ENCODE assay signal across 8 cellular contexts in genomic region chr11:727859-728748, GRCh38. TPM values are rescaled to one million over a fixed set of nuclear protein-coding genes. Genes with fewer than 3 reads are reported as not detected.
DNase-seq lines count a peak whose midpoint lies in the region; ATAC-seq and TF ChIP-seq lines count a peak whose summit lies in the region.

No MANE protein-coding gene starts in this region.

- peak overlapping the region; percentile 17; the same call in 1 of the 2 replicates for H2AK5ac ChIP-seq in IMR-90 (ENCODE audit: low read depth, low read length)

- dilution Hi-C loops in IMR-90 (cut with HindIII; ENCODE audit: low sequenced_read_pairs, unreplicated experiment): no loop called here

- H3K4me1 Mint-ChIP-seq in T-cell: peaks cover 4 to 10% (median 6%) of the 10 kb centered on the region in 3 donors

- POLR2A ChIA-PET in IMR-90 (lab: Charles Lee; ENCODE audit: unreplicated experiment) (interaction anchor here (0.5 kb wide), 1 partner anchor 34 kb away, joined by 4 read pairs; no protein-coding TSS in a partner anchor), T-cell (lab: Charles Lee) (interaction anchor here in 1 of 2 donors (0.5 kb wide), 1 partner anchor 91 kb away, joined by 11 read pairs; the partner anchor contains the start of gene PNPLA2)

- no peak overlapping the region for H3K23ac ChIP-seq in IMR-90 (ENCODE audit: low read depth, low read length)

- H2AFZ ChIP-seq in IMR-90 (replicated peaks; ENCODE audit: low read length, poor library complexity): peak overlapping the region; percentile 80

- H3K56ac ChIP-seq in IMR-90 (ENCODE audit: extremely low read depth, insufficient read depth, low read length): no peak overlapping the region

- no peak overlapping the region for H2BK5ac ChIP-seq in IMR-90 (ENCODE audit: low read depth, low read length, poor library complexity, severe bottlenecking)

- intact Hi-C loops in IMR-90 (cut with micrococcal nuclease) (loop anchor here (10.0 kb wide), 1 partner anchor 173 kb away; no protein-coding TSS in a partner anchor), left ventricle myocardium inferior (cut with micrococcal nuclease) (loop anchor here (10.0 kb wide), 1 partner anchor 63 kb away; no protein-coding TSS in a partner anchor)

- H3K79me1 ChIP-seq in IMR-90 (ENCODE audit: low read depth in 1 of 2, low read length in 2 of 2): no peaks in the 10 kb centered on the region

- DNase-seq in NCI-H2227 (lab: John Stamatoyannopoulos, UW; ENCODE audit: unreplicated experiment) (peak; percentile 53), NCI-H2227 treated with DMSO at 0.1 percent for 48 hours (lab: John Stamatoyannopoulos, UW) (no peak), IMR-90 (peak; percentile 72), T-cell (peak; percentile 52 to 83 (median 70)), amniotic epithelial cell (ENCODE audit: low read depth) (peak; percentile 72), left ventricle myocardium inferior (peak; percentile 78), retinal pigment epithelial cell (ENCODE audit: low read depth) (no peak)

- no peak overlapping the region for H3K27ac Mint-ChIP-seq in T-cell

- no peak overlapping the region for H3K4me3 Mint-ChIP-seq in T-cell

- H2BK20ac ChIP-seq in IMR-90 (ENCODE audit: low read depth, low read length): no peak overlapping the region

- H3K27me3 ChIP-seq in IMR-90 (ENCODE audit: control insufficient read depth, insufficient read depth, low read length) (peaks cover 10% of the 10 kb centered on the region; the same call in 1 of the 2 replicates), left ventricle myocardium inferior (ENCODE audit: low read depth) (peaks cover 77% of the 10 kb centered on the region)

- H3K9me3 ChIP-seq in IMR-90 (ENCODE audit: control insufficient read depth, insufficient read depth, low read length) (no peaks in the 10 kb centered on the region), left ventricle myocardium inferior (replicated peaks) (no peaks in the 10 kb centered on the region)

- H3K36me3 Mint-ChIP-seq in T-cell: no peaks in the 10 kb centered on the region

- no peak overlapping the region for H3K4me3 ChIP-seq in IMR-90 (ENCODE audit: insufficient read depth, low read depth, low read length)
- no peak overlapping the region for H3K4me3 ChIP-seq in left ventricle myocardium inferior
- no peak overlapping the region for H3K4me3 ChIP-seq in retinal pigment epithelial cell (ENCODE audit: low read length)

- H3K4me2 ChIP-seq in IMR-90 (ENCODE audit: low read depth, low read length): no peak overlapping the region

- no peaks in the 10 kb centered on the region for H4K20me1 ChIP-seq in IMR-90 (ENCODE audit: insufficient read depth, low read length)

- peaks cover 3 to 4% of the 10 kb centered on the region in 2 donors for H3K27me3 Mint-ChIP-seq in T-cell

- H2BK15ac ChIP-seq in IMR-90 (ENCODE audit: low read depth, low read length): no peak overlapping the region

- H3K4ac ChIP-seq in IMR-90 (ENCODE audit: low read depth, low read length): no peak overlapping the region

- BruUV-seq in IMR-90 (replicated peaks; lab: Mats Ljungman, UMichigan): no TSS peak

- CTCF ChIA-PET in IMR-90 (lab: Yijun Ruan, JAX): interaction anchor here (1.0 kb wide), 1 partner anchor 20 kb away, joined by 3 read pairs; no protein-coding TSS in a partner anchor
- CTCF ChIA-PET in T-cell (lab: Charles Lee): interaction anchor here (0.6 to 2.5 kb wide), 3 partner anchors 33 to 180 kb away, joined by 3 to 14 read pairs (median 5); partner anchors contain the start of genes DEAF1 (in 1 of the 2) and TMEM80 (in 1 of the 2)

- TF ChIP-seq POLR2A in IMR-90 (IDR thresholded peaks at IDR 0.05; ENCODE audit: low read depth, low read length): no peak

- no peak overlapping the region for H4K91ac ChIP-seq in IMR-90 (ENCODE audit: insufficient read depth, low read depth, low read length)

- H3K4me1 ChIP-seq in IMR-90 (ENCODE audit: control insufficient read depth, insufficient read depth, low read length) (peaks cover 6% of the 10 kb centered on the region), left ventricle myocardium inferior (peaks cover 26% of the 10 kb centered on the region)

- no peak overlapping the region for H2BK120ac ChIP-seq in IMR-90 (ENCODE audit: low read depth, low read length)

- in situ Hi-C loops in IMR-90 (cut with MboI; ENCODE audit: low sequenced_read_pairs): no loop called here

- H2AK9ac ChIP-seq in IMR-90 (replicated peaks; ENCODE audit: low read depth, low read length, poor library complexity): peak overlapping the region; percentile 44

- H3K9me1 ChIP-seq in IMR-90 (ENCODE audit: insufficient read depth, low read length): no peaks in the 10 kb centered on the region

- no peaks in the 10 kb centered on the region for H3K9me3 Mint-ChIP-seq in T-cell

- H4K8ac ChIP-seq in IMR-90 (ENCODE audit: low read depth in 2 of 2, low read length in 2 of 2): no peak overlapping the region

- H3K9ac ChIP-seq in IMR-90 (ENCODE audit: low read depth, low read length): no peak overlapping the region

- peak; percentile 81 for ATAC-seq in IMR-90 (ENCODE audit: low read depth)
- ATAC-seq in T-cell (replicated peaks in 1 of 4): peak; percentile 71 to 78 (median 76)
- ATAC-seq in HG03442 (IDR thresholded peaks at IDR 0.05; ENCODE audit: unreplicated experiment): no peak

- H3K36me3 ChIP-seq in IMR-90 (ENCODE audit: control insufficient read depth, insufficient read depth, low read length): no peaks in the 10 kb centered on the region
- H3K36me3 ChIP-seq in left ventricle myocardium inferior: no peaks in the 10 kb centered on the region

- H4K5ac ChIP-seq in IMR-90 (ENCODE audit: low read depth, low read length): no peak overlapping the region

- H3K27ac ChIP-seq in IMR-90 (ENCODE audit: insufficient read depth, low read length): no peak overlapping the region
- peak overlapping the region; percentile 27 for H3K27ac ChIP-seq in left ventricle myocardium inferior (replicated peaks)

- WGBS in IMR-90 (ENCODE audit: extremely low coverage in 2 of 2, insufficient read length in 1 of 2), 2 experiments: 65% methylated on average over 9 of the region's 31 CpGs; no CpG with 5 or more reads in 1 of the 2 experiments

- TF ChIP-seq CTCF in IMR-90 (conservative IDR thresholded peaks at IDR 0.05; ENCODE audit: low read depth, low read length): peak; percentile 99
- peak; percentile 95 for TF ChIP-seq CTCF in left ventricle myocardium inferior (IDR thresholded peaks at IDR 0.05; ENCODE audit: borderline replicate concordance)
- peak; percentile 98 for TF ChIP-seq CTCF in retinal pigment epithelial cell (conservative IDR thresholded peaks at IDR 0.05; ENCODE audit: low read depth, low read length)

- H3K14ac ChIP-seq in IMR-90 (replicated peaks; ENCODE audit: low read depth, low read length): no peak overlapping the region

- peak; percentile 62 for TF ChIP-seq RAD21 in IMR-90 (IDR thresholded peaks at IDR 0.05; ENCODE audit: low read length)

- H3K18ac ChIP-seq in IMR-90 (ENCODE audit: low read depth, low read length): no peak overlapping the region

TF ChIP-seq in IMR-90, 13 proteins besides CTCF, POLR2A, EP300 and RAD21 (continues in another document):
- TF ChIP-seq MAFK (IDR thresholded peaks at IDR 0.05; ENCODE audit: low read depth, low read length) (no peak), NFE2L2 (IDR thresholded peaks at IDR 0.05; ENCODE audit: low read depth, low read length) (no peak), RFX5 (IDR thresholded peaks at IDR 0.05; ENCODE audit: low read depth, low read length) (no peak), MAZ (IDR thresholded peaks at IDR 0.05; ENCODE audit: borderline replicate concordance, low read depth, low read length) (peak; percentile 33; the same call in 1 of the 2 replicates), SMC3 (IDR thresholded peaks at IDR 0.05; ENCODE audit: low read depth, low read length) (peak; percentile 56), RCOR1 (IDR thresholded peaks at IDR 0.05; ENCODE audit: insufficient replicate concordance, low read length) (no peak), CHD1 (IDR thresholded peaks at IDR 0.05; ENCODE audit: low read depth, low read length) (no peak)

RNA-seq across cellular contexts. Expression of gene TALDO1, which starts 19.2 kb away (rescaled TPM):
- total RNA-seq in IMR-90 (2012; rRNA removed) (147 and 156 TPM in 2 replicates), T-cell (100 to 1,000 TPM in 3 of 5 donors, 10 to 100 TPM in 2; 60.5 to 106 (median 102) TPM), left ventricle myocardium inferior (101 TPM)
- polyA plus RNA-seq in IMR-90 (2012; rRNA removed): 210 and 228 TPM in 2 replicates
- 201 and 282 TPM in 2 replicates for polyA plus RNA-seq in IMR-90 (2012; cell fraction: cytosol; rRNA removed)
- polyA plus RNA-seq in IMR-90 (2012; cell fraction: nucleus; rRNA removed; ENCODE audit: low replicate concordance): 134 and 144 TPM in 2 replicates

RNA-seq across cellular contexts. Expression of gene EPS8L2, which starts 22.1 kb away (rescaled TPM):
- total RNA-seq in IMR-90 (2012; rRNA removed) (12.2 and 17.2 TPM in 2 replicates), T-cell (10 to 100 TPM in 4 of 5 donors, 1 to 10 TPM in 1; 7.5 to 18.5 (median 14.6) TPM), left ventricle myocardium inferior (2.2 TPM)
- polyA plus RNA-seq in IMR-90 (2012; rRNA removed): 38.7 and 39.4 TPM in 2 replicates
- polyA plus RNA-seq in IMR-90 (2012; cell fraction: cytosol; rRNA removed): 16.2 and 26.2 TPM in 2 replicates
- polyA plus RNA-seq in IMR-90 (2012; cell fraction: nucleus; rRNA removed; ENCODE audit: low replicate concordance): 206 and 443 TPM in 2 replicates

RNA-seq across cellular contexts. Expression of gene TMEM80, which starts 32.5 kb away (rescaled TPM):
- 5.0 and 5.6 TPM in 2 replicates for total RNA-seq in IMR-90 (2012; rRNA removed)
- polyA plus RNA-seq in IMR-90 (2012; rRNA removed): 21.2 and 21.7 TPM in 2 replicates
- polyA plus RNA-seq in IMR-90 (2012; cell fraction: cytosol; rRNA removed): 19.5 and 33.5 TPM in 2 replicates
- polyA plus RNA-seq in IMR-90 (2012; cell fraction: nucleus; rRNA removed; ENCODE audit: low replicate concordance): 64.5 and 66.3 TPM in 2 replicates
- 10 to 100 TPM; 21.2 to 43.9 (median 42.4) TPM for total RNA-seq in T-cell
- total RNA-seq in left ventricle myocardium inferior: 10.3 TPM

RNA-seq across cellular contexts. Expression of gene DEAF1, which starts 33.1 kb away (rescaled TPM):
- total RNA-seq in IMR-90 (2012; rRNA removed) (21.7 and 22.9 TPM in 2 replicates), T-cell (100 to 1,000 TPM in 1 of 5 donors, 10 to 100 TPM in 4; 55.8 to 121 (median 57.3) TPM), left ventricle myocardium inferior (18.1 TPM)
- 31.6 and 35.8 TPM in 2 replicates for polyA plus RNA-seq in IMR-90 (2012; rRNA removed)
- 17.5 and 37.5 TPM in 2 replicates for polyA plus RNA-seq in IMR-90 (2012; cell fraction: cytosol; rRNA removed)
- 40.0 and 55.2 TPM in 2 replicates for polyA plus RNA-seq in IMR-90 (2012; cell fraction: nucleus; rRNA removed; ENCODE audit: low replicate concordance)

RNA-seq across cellular contexts. Expression of gene GATD1, which starts 49.2 kb away (rescaled TPM):
- total RNA-seq in IMR-90 (2012; rRNA removed): 3.0 and 4.2 TPM in 2 replicates
- polyA plus RNA-seq in IMR-90 (2012; rRNA removed): 48.1 and 52.5 TPM in 2 replicates
- 61.4 and 99.9 TPM in 2 replicates for polyA plus RNA-seq in IMR-90 (2012; cell fraction: cytosol; rRNA removed)
- 288 and 910 TPM in 2 replicates for polyA plus RNA-seq in IMR-90 (2012; cell fraction: nucleus; rRNA removed; ENCODE audit: low replicate concordance)
- 10 to 100 TPM; 40.8 to 73.5 (median 70.2) TPM for total RNA-seq in T-cell
- 26.2 TPM for total RNA-seq in left ventricle myocardium inferior

Comparison
In these comparisons a context has a peak if more than half of its experiments do, and no peak if none do; other contexts are left out.
1. DNase-seq: peak in NCI-H2227 (single experiment), IMR-90 (single experiment), T-cell (34 of 34), amniotic epithelial cell (single experiment) and left ventricle myocardium inferior (single experiment); none in NCI-H2227 treated with DMSO at 0.1 percent for 48 hours (single experiment) and retinal pigment epithelial cell (single experiment).
2. Peak in every context shown above with its lines, with median percentiles within 50 percentile points of each other: CTCF ChIP-seq.